1 cellular context compared by ENCODE assay signal in genomic region chr2:216796096-216796840, GRCh38.
TF ChIP-seq lines count a peak whose summit lies in the region.

No MANE protein-coding gene starts in this region.

TF ChIP-seq in K562, 482 proteins besides CTCF, POLR2A, EP300 and RAD21 (continued from another document):
- no peak for TF ChIP-seq CXXC5 (CRISPR knock-in tag; IDR thresholded peaks at IDR 0.05)
- no peak for TF ChIP-seq ZNF280B (CRISPR knock-in tag; IDR thresholded peaks at IDR 0.05)
- peak; percentile 39; the same call in 1 of the 2 replicates for TF ChIP-seq SPI1 (IDR thresholded peaks at IDR 0.05; ENCODE audit: borderline replicate concordance, low read depth, low read length)
- no peak for TF ChIP-seq TARDBP (IDR thresholded peaks at IDR 0.05)
- TF ChIP-seq MECOM (CRISPR knock-in tag; IDR thresholded peaks at IDR 0.05) = peak; percentile 53; the same call in 1 of the 2 replicates
- no peak for TF ChIP-seq HOMEZ (CRISPR knock-in tag; IDR thresholded peaks at IDR 0.05)
- peak; percentile 26; the same call in 1 of the 2 replicates for TF ChIP-seq ARID1B (IDR thresholded peaks at IDR 0.05)
- TF ChIP-seq ZBTB9 (CRISPR knock-in tag; IDR thresholded peaks at IDR 0.05) = no peak
- peak in 1 of 2 experiments; percentile 68; a peak in 2 of 4 replicates for TF ChIP-seq RCOR1 (IDR thresholded peaks at IDR 0.05; ENCODE audit: borderline replicate concordance in 1 of 2, low read depth in 2 of 2, low read length in 2 of 2)
- TF ChIP-seq NR2C2 (CRISPR knock-in tag; IDR thresholded peaks at IDR 0.05) = no peak
- TF ChIP-seq NR2C2 (tag; IDR thresholded peaks at IDR 0.05) = no peak
- no peak for TF ChIP-seq POLR2B (IDR thresholded peaks at IDR 0.05; ENCODE audit: low read depth, partially characterized antibody)
- no peak for TF ChIP-seq ZNF507 (tag; conservative IDR thresholded peaks at IDR 0.05)
- TF ChIP-seq ZBTB1 (CRISPR knock-in tag; IDR thresholded peaks at IDR 0.05; ENCODE audit: borderline replicate concordance, low read depth) = no peak
- no peak for TF ChIP-seq CBFB (CRISPR knock-in tag; IDR thresholded peaks at IDR 0.05)
- no peak for TF ChIP-seq MITF (IDR thresholded peaks at IDR 0.05)
- no peak for TF ChIP-seq ZNF277 (CRISPR knock-in tag; IDR thresholded peaks at IDR 0.05; ENCODE audit: borderline replicate concordance)
- no peak for TF ChIP-seq ZNF398 (CRISPR knock-in tag; IDR thresholded peaks at IDR 0.05)
- no peak for TF ChIP-seq ELK1 (CRISPR knock-in tag; IDR thresholded peaks at IDR 0.05)
- TF ChIP-seq ZNF561 (CRISPR knock-in tag; conservative IDR thresholded peaks at IDR 0.05) = no peak
- TF ChIP-seq TCFL5 (CRISPR knock-in tag; conservative IDR thresholded peaks at IDR 0.05) = no peak
- no peak for TF ChIP-seq HINFP (tag; conservative IDR thresholded peaks at IDR 0.05; ENCODE audit: low read depth)
- TF ChIP-seq ZMIZ1 (IDR thresholded peaks at IDR 0.05; ENCODE audit: low read depth in 2 of 2, low read length in 2 of 2) = no peak
- no peak for TF ChIP-seq MCM2 (IDR thresholded peaks at IDR 0.05; ENCODE audit: low read depth)
- TF ChIP-seq ATF7 (IDR thresholded peaks at IDR 0.05) = peak; percentile 82
- no peak for TF ChIP-seq NFXL1 (CRISPR knock-in tag; IDR thresholded peaks at IDR 0.05)
- TF ChIP-seq ZNF134 (CRISPR knock-in tag; conservative IDR thresholded peaks at IDR 0.05) = peak; percentile 62; the same call in 1 of the 2 replicates
- no peak for TF ChIP-seq MCM7 (IDR thresholded peaks at IDR 0.05)
- no peak for TF ChIP-seq PRMT5 (CRISPR knock-in tag; IDR thresholded peaks at IDR 0.05)
- TF ChIP-seq HNRNPH1 (optimal IDR thresholded peaks at IDR 0.05; ENCODE audit: low read depth, low read length) = no peak
- TF ChIP-seq RBM14 (IDR thresholded peaks at IDR 0.05; ENCODE audit: borderline replicate concordance, insufficient read depth, low read depth, low read length) = no peak
- TF ChIP-seq USF2 (CRISPR knock-in tag; IDR thresholded peaks at IDR 0.05) = peak; percentile 10; the same call in 1 of the 2 replicates
- no peak for TF ChIP-seq MYNN (IDR thresholded peaks at IDR 0.05)
- TF ChIP-seq MYNN (CRISPR knock-in tag; IDR thresholded peaks at IDR 0.05) = no peak
- TF ChIP-seq ZZZ3 (IDR thresholded peaks at IDR 0.05) = no peak
- no peak for TF ChIP-seq ETS2 (tag; IDR thresholded peaks at IDR 0.05; ENCODE audit: borderline replicate concordance, poor library complexity, severe bottlenecking)
- peak; percentile 71 for TF ChIP-seq ATF3 (IDR thresholded peaks at IDR 0.05)
- TF ChIP-seq ATF3 (CRISPR knock-in tag; conservative IDR thresholded peaks at IDR 0.05) = no peak
- no peak for TF ChIP-seq DNMT1 (IDR thresholded peaks at IDR 0.05)
- TF ChIP-seq HMBOX1 (IDR thresholded peaks at IDR 0.05) = peak; percentile 75
- no peak for TF ChIP-seq JUND (IDR thresholded peaks at IDR 0.05; ENCODE audit: borderline replicate concordance, low read depth, low read length)
- TF ChIP-seq JUND (tag; IDR thresholded peaks at IDR 0.05; ENCODE audit: borderline replicate concordance, low read depth, low read length) = peak; percentile 13; the same call in 1 of the 3 replicates
- TF ChIP-seq RUNX1 (IDR thresholded peaks at IDR 0.05; ENCODE audit: low read depth) = no peak
- no peak for TF ChIP-seq ZNF274 (IDR thresholded peaks at IDR 0.05; ENCODE audit: borderline replicate concordance, low read depth, low read length)
- TF ChIP-seq CTBP1 (IDR thresholded peaks at IDR 0.05; ENCODE audit: borderline replicate concordance) = peak; percentile 73; the same call in 1 of the 2 replicates
- TF ChIP-seq RFX1 (IDR thresholded peaks at IDR 0.05) = no peak
